Comparison of ENCODE assay signal across 28 cellular contexts in the genomic region with DNA sequence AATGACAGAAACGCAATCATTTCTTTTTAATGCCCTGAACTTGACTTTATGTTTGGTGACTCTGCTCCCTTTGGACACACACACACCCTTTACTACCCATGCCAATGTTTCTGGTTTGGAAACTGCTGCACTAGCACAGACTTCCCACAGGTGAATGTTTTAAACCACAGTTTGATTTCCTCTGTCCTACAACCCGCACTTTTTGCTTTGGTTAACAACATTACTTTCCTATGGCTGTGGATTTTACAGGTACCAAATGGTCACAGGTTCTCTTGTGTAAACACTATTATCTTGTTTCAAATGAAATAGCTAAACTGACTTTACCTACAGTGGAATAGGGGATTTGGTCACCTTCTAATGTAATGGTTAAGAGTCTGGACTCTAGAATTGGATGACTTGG.
"Had no signal": no experiment of that assay in that cellular context is flagged by ENCODE, and none has a peak within 500 bp of the region (broad histone marks: within the 10 kb centered on the region; RNA-seq: fewer than 3 reads in every experiment).

No MANE protein-coding gene starts in this region.

- H3K27me3 Mint-ChIP-seq: type B pancreatic cell had no signal

- H3K4me1 ChIP-seq: left ventricle myocardium inferior, prostate gland, suprapubic skin, tibial artery, uterus had no signal

- H3K27me3 ChIP-seq: suprapubic skin, tibial artery, uterus had no signal

- H3K36me3 ChIP-seq: left ventricle myocardium inferior, prostate gland, suprapubic skin, thoracic aorta, tibial artery, uterus had no signal

- ATAC-seq: left cardiac atrium; naive thymus-derived CD8-positive, alpha-beta T cell; right cardiac atrium; sciatic nerve; stimulated activated effector memory CD8-positive, alpha-beta T cell treated with anti-CD3 and anti-CD28 coated beads, Interleukin-12 subunit alpha, Interleukin-12 subunit beta, amount 100 ng/mL, for 72 hours had no signal

- H3K9me3 Mint-ChIP-seq: mesothelial cell of epicardium; nephron; stimulated activated effector memory CD8-positive, alpha-beta T cell treated with anti-CD3 and anti-CD28 coated beads, Interleukin-12 subunit alpha, Interleukin-12 subunit beta, amount 100 ng/mL, for 72 hours; stimulated activated naive CD8-positive, alpha-beta T cell treated with anti-CD3 and anti-CD28 coated beads, Interleukin-15, Interleukin-2, amounts not matched to agents 100 ng/mL and 50 ng/mL, for 24 hours; type B pancreatic cell had no signal

- H3K4me1 Mint-ChIP-seq: stimulated activated effector memory CD8-positive, alpha-beta T cell treated with anti-CD3 and anti-CD28 coated beads, Interleukin-12 subunit alpha, Interleukin-12 subunit beta, amount 100 ng/mL, for 72 hours had no signal

- H3K4me3 ChIP-seq: left ventricle myocardium inferior, lung, prostate gland, skin epidermis, suprapubic skin, thoracic aorta, tibial artery, uterus had no signal

- DNase-seq: head of caudate nucleus; hippocampal formation; kidney glomerular epithelial cell; left cardiac atrium; left ventricle myocardium inferior; mesendoderm; naive thymus-derived CD8-positive, alpha-beta T cell; retina; right cardiac atrium; stimulated activated CD4-positive, alpha-beta T cell treated with anti-CD3 and anti-CD28 coated beads, Interleukin-12 subunit alpha, Interleukin-12 subunit beta, amount 100 ng/mL, for 4 hours; stimulated activated CD4-positive, alpha-beta T cell treated with anti-CD3 and anti-CD28 coated beads, Interleukin-15, amount 100 ng/mL, for 24 hours; stimulated activated CD4-positive, alpha-beta T cell treated with anti-CD3 and anti-CD28 coated beads, Interleukin-2, amount 100 ng/mL, for 24 hours; stimulated activated CD4-positive, alpha-beta T cell treated with anti-CD3 and anti-CD28 coated beads, Interleukin-4, amount 100 ng/mL, for 24 hours; stimulated activated naive CD4-positive, alpha-beta T cell; tibial artery; uterus had no signal

- H3K4me3 Mint-ChIP-seq: mesothelial cell of epicardium; naive thymus-derived CD8-positive, alpha-beta T cell; nephron; stimulated activated effector memory CD8-positive, alpha-beta T cell treated with anti-CD3 and anti-CD28 coated beads, Interleukin-12 subunit alpha, Interleukin-12 subunit beta, amount 100 ng/mL, for 72 hours; stimulated activated naive CD8-positive, alpha-beta T cell treated with anti-CD3 and anti-CD28 coated beads, Interleukin-15, Interleukin-2, amounts not matched to agents 100 ng/mL and 50 ng/mL, for 24 hours; type B pancreatic cell had no signal

- H3K27ac Mint-ChIP-seq: mesothelial cell of epicardium; naive thymus-derived CD8-positive, alpha-beta T cell; nephron; stimulated activated effector memory CD8-positive, alpha-beta T cell treated with anti-CD3 and anti-CD28 coated beads, Interleukin-12 subunit alpha, Interleukin-12 subunit beta, amount 100 ng/mL, for 72 hours; stimulated activated naive CD8-positive, alpha-beta T cell treated with anti-CD3 and anti-CD28 coated beads, Interleukin-15, Interleukin-2, amounts not matched to agents 100 ng/mL and 50 ng/mL, for 24 hours; type B pancreatic cell had no signal

- H3K36me3 Mint-ChIP-seq: mesothelial cell of epicardium; stimulated activated effector memory CD8-positive, alpha-beta T cell treated with anti-CD3 and anti-CD28 coated beads, Interleukin-12 subunit alpha, Interleukin-12 subunit beta, amount 100 ng/mL, for 72 hours; type B pancreatic cell had no signal

- H3K9me3 ChIP-seq: left ventricle myocardium inferior, prostate gland, suprapubic skin, thoracic aorta, tibial artery, uterus had no signal

- FAIRE-seq: keratinocyte had no signal

- H3K27ac ChIP-seq: left ventricle myocardium inferior, prostate gland, skin epidermis, suprapubic skin, thoracic aorta, tibial artery, uterus had no signal
